In the genomic region with DNA sequence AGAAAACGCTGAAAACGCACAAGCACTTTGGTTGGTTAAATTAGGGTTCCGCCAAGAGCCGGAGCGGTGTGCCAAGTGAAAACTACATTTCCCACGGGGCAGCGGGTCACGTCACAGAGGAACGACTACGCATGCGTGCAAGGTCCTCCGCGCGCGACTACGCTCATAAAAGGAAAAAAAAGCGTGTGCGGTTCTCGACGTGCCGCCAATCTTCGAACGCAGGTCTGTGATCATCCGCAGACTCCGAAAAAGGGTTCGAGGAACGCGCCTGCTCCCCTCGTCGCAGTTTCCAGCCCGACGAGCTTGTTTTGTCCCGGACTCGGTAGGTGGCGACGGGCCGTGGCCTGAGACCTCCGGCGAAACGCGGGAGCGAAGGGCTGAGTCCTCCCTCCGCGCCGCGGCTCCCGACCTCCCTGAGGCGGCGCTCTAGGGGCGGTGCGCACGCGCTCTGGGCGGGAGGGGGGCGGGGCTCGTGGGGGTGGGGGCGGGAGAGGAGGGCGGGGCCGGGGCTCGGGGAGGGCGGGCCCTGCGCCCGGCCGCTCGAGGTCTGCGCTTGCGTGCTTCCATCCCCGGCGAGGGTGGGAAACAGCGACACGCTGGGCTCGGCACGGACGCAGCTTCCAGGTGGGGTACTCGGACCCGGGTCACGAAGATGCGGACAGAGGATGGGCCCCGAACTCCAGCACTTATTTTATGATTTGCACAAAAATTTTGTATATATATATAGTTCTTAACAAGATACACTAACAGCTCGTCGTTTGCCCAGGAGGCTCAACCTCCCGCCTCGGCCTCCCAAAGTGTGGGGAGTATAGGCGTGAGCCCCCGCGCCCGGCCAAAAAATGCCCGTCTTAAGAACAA, we compare ENCODE assay signal across 1 cellular context.
TF ChIP-seq lines count a peak whose summit lies in the region.

SGF29 (plus strand) TSS at position 145 of the 858 bp plus-strand sequence. CDS start 27,150 bp downstream, outside the sequence.

TF ChIP-seq in GM12878, 131 proteins besides CTCF, POLR2A, EP300 and RAD21 (continued from another document):
- TF ChIP-seq USF2 (IDR thresholded peaks at IDR 0.05; ENCODE audit: borderline replicate concordance, low read depth, low read length), result no peak
- TF ChIP-seq, protein P1, sequence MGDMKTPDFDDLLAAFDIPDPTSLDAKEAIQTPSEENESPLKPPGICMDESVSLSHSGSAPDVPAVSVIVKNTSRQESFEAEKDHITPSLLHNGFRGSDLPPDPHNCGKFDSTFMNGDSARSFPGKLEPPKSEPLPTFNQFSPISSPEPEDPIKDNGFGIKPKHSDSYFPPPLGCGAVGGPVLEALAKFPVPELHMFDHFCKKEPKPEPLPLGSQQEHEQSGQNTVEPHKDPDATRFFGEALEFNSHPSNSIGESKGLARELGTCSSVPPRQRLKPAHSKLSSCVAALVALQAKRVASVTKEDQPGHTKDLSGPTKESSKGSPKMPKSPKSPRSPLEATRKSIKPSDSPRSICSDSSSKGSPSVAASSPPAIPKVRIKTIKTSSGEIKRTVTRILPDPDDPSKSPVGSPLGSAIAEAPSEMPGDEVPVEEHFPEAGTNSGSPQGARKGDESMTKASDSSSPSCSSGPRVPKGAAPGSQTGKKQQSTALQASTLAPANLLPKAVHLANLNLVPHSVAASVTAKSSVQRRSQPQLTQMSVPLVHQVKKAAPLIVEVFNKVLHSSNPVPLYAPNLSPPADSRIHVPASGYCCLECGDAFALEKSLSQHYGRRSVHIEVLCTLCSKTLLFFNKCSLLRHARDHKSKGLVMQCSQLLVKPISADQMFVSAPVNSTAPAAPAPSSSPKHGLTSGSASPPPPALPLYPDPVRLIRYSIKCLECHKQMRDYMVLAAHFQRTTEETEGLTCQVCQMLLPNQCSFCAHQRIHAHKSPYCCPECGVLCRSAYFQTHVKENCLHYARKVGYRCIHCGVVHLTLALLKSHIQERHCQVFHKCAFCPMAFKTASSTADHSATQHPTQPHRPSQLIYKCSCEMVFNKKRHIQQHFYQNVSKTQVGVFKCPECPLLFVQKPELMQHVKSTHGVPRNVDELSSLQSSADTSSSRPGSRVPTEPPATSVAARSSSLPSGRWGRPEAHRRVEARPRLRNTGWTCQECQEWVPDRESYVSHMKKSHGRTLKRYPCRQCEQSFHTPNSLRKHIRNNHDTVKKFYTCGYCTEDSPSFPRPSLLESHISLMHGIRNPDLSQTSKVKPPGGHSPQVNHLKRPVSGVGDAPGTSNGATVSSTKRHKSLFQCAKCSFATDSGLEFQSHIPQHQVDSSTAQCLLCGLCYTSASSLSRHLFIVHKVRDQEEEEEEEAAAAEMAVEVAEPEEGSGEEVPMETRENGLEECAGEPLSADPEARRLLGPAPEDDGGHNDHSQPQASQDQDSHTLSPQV (IDR thresholded peaks at IDR 0.05), result no peak
- TF ChIP-seq FOS (IDR thresholded peaks at IDR 0.05; ENCODE audit: borderline replicate concordance, extremely low read depth, insufficient read length), result no peak
- TF ChIP-seq ZNF687 (IDR thresholded peaks at IDR 0.05), result peak; percentile 87; the same call in 1 of the 2 replicates
- TF ChIP-seq ZNF24 (IDR thresholded peaks at IDR 0.05), result no peak
- TF ChIP-seq SMAD1 (IDR thresholded peaks at IDR 0.05; ENCODE audit: low read depth, partially characterized antibody), result no peak
- TF ChIP-seq ASH2L (IDR thresholded peaks at IDR 0.05; ENCODE audit: borderline replicate concordance, low read depth), result no peak
- 0 out of 2 replicates have a peak, but pooled peaks have one; percentile 49 for TF ChIP-seq YY1 (IDR thresholded peaks at IDR 0.05; ENCODE audit: low read depth, low read length)
- TF ChIP-seq TAF1 (IDR thresholded peaks at IDR 0.05; ENCODE audit: borderline replicate concordance, low read depth, low read length), result peak; percentile 58; the same call in 1 of the 2 replicates
- TF ChIP-seq, protein P2, sequence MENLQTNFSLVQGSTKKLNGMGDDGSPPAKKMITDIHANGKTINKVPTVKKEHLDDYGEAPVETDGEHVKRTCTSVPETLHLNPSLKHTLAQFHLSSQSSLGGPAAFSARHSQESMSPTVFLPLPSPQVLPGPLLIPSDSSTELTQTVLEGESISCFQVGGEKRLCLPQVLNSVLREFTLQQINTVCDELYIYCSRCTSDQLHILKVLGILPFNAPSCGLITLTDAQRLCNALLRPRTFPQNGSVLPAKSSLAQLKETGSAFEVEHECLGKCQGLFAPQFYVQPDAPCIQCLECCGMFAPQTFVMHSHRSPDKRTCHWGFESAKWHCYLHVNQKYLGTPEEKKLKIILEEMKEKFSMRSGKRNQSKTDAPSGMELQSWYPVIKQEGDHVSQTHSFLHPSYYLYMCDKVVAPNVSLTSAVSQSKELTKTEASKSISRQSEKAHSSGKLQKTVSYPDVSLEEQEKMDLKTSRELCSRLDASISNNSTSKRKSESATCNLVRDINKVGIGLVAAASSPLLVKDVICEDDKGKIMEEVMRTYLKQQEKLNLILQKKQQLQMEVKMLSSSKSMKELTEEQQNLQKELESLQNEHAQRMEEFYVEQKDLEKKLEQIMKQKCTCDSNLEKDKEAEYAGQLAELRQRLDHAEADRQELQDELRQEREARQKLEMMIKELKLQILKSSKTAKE (IDR thresholded peaks at IDR 0.05; ENCODE audit: low read depth, poor library complexity, severe bottlenecking), result no peak
- TF ChIP-seq, protein P3, sequence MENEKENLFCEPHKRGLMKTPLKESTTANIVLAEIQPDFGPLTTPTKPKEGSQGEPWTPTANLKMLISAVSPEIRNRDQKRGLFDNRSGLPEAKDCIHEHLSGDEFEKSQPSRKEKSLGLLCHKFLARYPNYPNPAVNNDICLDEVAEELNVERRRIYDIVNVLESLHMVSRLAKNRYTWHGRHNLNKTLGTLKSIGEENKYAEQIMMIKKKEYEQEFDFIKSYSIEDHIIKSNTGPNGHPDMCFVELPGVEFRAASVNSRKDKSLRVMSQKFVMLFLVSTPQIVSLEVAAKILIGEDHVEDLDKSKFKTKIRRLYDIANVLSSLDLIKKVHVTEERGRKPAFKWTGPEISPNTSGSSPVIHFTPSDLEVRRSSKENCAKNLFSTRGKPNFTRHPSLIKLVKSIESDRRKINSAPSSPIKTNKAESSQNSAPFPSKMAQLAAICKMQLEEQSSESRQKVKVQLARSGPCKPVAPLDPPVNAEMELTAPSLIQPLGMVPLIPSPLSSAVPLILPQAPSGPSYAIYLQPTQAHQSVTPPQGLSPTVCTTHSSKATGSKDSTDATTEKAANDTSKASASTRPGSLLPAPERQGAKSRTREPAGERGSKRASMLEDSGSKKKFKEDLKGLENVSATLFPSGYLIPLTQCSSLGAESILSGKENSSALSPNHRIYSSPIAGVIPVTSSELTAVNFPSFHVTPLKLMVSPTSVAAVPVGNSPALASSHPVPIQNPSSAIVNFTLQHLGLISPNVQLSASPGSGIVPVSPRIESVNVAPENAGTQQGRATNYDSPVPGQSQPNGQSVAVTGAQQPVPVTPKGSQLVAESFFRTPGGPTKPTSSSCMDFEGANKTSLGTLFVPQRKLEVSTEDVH (IDR thresholded peaks at IDR 0.05; ENCODE audit: low read depth, partially characterized antibody), result peak; percentile 66
- no peak for TF ChIP-seq SUPT20H (IDR thresholded peaks at IDR 0.05; ENCODE audit: borderline replicate concordance, control insufficient read depth, low read depth, low read length)
- peak; percentile 79 for TF ChIP-seq CBFB (IDR thresholded peaks at IDR 0.05; ENCODE audit: low read depth)
- TF ChIP-seq BACH1 (IDR thresholded peaks at IDR 0.05; ENCODE audit: borderline replicate concordance), result peak; percentile 79; the same call in 1 of the 2 replicates
- 0 out of 2 replicates have a peak, but pooled peaks have one; percentile 18 for TF ChIP-seq TCF12 (IDR thresholded peaks at IDR 0.05; ENCODE audit: low read depth, low read length)
- TF ChIP-seq BRCA1 (IDR thresholded peaks at IDR 0.05; ENCODE audit: low read depth, low read length), result no peak
- peak; percentile 78; the same call in 2 of the 3 replicates for TF ChIP-seq POU2F2 (IDR thresholded peaks at IDR 0.05; ENCODE audit: borderline replicate concordance, low read depth, low read length)
- TF ChIP-seq NRF1 (conservative IDR thresholded peaks at IDR 0.05; ENCODE audit: low read depth, low read length), result peak; percentile 40; the same call in 1 of the 2 replicates
- TF ChIP-seq RUNX3 (IDR thresholded peaks at IDR 0.05; ENCODE audit: low read length), result peak; percentile 72
- no peak for TF ChIP-seq MEF2A (IDR thresholded peaks at IDR 0.05; ENCODE audit: insufficient read depth, low read depth, low read length)
- no peak for TF ChIP-seq ATF3 (IDR thresholded peaks at IDR 0.05; ENCODE audit: borderline replicate concordance, extremely low read depth, low read depth, low read length)
- TF ChIP-seq GATAD2B (conservative IDR thresholded peaks at IDR 0.05; ENCODE audit: low read depth), result 0 out of 2 replicates have a peak, but pooled peaks have one; percentile 48
- TF ChIP-seq POLR2AphosphoS2 (IDR thresholded peaks at IDR 0.05; ENCODE audit: low read depth, low read length), result peak; percentile 91
- peak; percentile 95 for TF ChIP-seq POLR2AphosphoS5 (IDR thresholded peaks at IDR 0.05; ENCODE audit: low read length)
- TF ChIP-seq ZNF217 (IDR thresholded peaks at IDR 0.05), result no peak
